In the genomic region with DNA sequence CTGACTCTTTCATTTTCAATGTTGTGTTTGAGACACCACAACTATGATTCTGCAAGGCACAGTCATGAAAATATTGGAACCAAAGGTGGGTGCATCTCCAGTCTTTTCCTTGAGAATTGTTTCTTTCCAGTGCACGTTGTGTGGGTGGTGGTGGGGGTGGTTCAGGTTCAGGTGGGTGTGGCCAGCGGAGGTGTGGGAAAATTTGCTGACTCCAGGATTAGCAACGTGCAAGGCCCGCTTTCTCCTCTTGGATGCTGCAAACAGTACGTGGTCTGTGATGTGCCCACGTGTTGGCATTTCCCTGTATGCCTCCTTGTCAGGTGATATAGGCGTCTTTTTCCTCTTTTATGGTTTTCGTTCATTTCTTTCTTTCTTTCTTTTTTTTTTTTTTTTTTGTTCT, we compare ENCODE assay signal across 2 cellular contexts.
TF ChIP-seq lines count a peak whose summit lies in the region.

No MANE protein-coding gene starts in this region.

TF ChIP-seq in HepG2, 621 proteins besides CTCF, POLR2A, EP300 and RAD21:
- TF ChIP-seq ZNF180 (CRISPR knock-in tag; IDR thresholded peaks at IDR 0.05; ENCODE audit: borderline replicate concordance, low read depth): no peak
- TF ChIP-seq ZNF879 (CRISPR knock-in tag; IDR thresholded peaks at IDR 0.05): no peak
- no peak for TF ChIP-seq SALL2 (CRISPR knock-in tag; IDR thresholded peaks at IDR 0.05)
- 0 out of 4 replicates have a peak, but pooled peaks have one; percentile 1 to 7 for TF ChIP-seq MAFK (conservative IDR thresholded peaks at IDR 0.05 in 1 of 2, IDR thresholded peaks at IDR 0.05 in 1 of 2; ENCODE audit: low read length in 2 of 2)
- TF ChIP-seq TBP (CRISPR knock-in tag; IDR thresholded peaks at IDR 0.05): no peak
- TF ChIP-seq, protein P1, sequence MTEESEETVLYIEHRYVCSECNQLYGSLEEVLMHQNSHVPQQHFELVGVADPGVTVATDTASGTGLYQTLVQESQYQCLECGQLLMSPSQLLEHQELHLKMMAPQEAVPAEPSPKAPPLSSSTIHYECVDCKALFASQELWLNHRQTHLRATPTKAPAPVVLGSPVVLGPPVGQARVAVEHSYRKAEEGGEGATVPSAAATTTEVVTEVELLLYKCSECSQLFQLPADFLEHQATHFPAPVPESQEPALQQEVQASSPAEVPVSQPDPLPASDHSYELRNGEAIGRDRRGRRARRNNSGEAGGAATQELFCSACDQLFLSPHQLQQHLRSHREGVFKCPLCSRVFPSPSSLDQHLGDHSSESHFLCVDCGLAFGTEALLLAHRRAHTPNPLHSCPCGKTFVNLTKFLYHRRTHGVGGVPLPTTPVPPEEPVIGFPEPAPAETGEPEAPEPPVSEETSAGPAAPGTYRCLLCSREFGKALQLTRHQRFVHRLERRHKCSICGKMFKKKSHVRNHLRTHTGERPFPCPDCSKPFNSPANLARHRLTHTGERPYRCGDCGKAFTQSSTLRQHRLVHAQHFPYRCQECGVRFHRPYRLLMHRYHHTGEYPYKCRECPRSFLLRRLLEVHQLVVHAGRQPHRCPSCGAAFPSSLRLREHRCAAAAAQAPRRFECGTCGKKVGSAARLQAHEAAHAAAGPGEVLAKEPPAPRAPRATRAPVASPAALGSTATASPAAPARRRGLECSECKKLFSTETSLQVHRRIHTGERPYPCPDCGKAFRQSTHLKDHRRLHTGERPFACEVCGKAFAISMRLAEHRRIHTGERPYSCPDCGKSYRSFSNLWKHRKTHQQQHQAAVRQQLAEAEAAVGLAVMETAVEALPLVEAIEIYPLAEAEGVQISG (CRISPR knock-in tag; IDR thresholded peaks at IDR 0.05): no peak
- TF ChIP-seq, protein P2, sequence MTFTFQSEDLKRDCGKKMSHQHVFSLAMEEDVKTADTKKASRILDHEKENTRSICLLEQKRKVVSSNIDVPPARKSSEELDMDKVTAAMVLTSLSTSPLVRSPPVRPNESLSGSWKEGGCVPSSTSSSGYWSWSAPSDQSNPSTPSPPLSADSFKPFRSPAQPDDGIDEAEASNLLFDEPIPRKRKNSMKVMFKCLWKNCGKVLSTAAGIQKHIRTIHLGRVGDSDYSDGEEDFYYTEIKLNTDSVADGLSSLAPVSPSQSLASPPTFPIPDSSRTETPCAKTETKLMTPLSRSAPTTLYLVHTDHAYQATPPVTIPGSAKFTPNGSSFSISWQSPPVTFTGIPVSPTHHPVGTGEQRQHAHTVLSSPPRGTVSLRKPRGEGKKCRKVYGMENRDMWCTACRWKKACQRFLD (CRISPR knock-in tag; IDR thresholded peaks at IDR 0.05; ENCODE audit: borderline replicate concordance): no peak

TF ChIP-seq in K562, 482 proteins besides CTCF, POLR2A, EP300 and RAD21:
- peak; percentile 19; the same call in 1 of the 2 replicates for TF ChIP-seq EGR1 (conservative IDR thresholded peaks at IDR 0.05)
- TF ChIP-seq RBM17 (IDR thresholded peaks at IDR 0.05; ENCODE audit: borderline replicate concordance, low read depth, low read length): no peak
- TF ChIP-seq C11orf30 (IDR thresholded peaks at IDR 0.05; ENCODE audit: low read depth): peak; percentile 66
- TF ChIP-seq PCBP1 (IDR thresholded peaks at IDR 0.05; ENCODE audit: low read depth, low read length, poor library complexity, severe bottlenecking): no peak
- peak; percentile 70 for TF ChIP-seq ZNF316 (IDR thresholded peaks at IDR 0.05)
TF ChIP-seq in K562: peak in this region for 3.
